Comparison of ENCODE assay signal across 8 cellular contexts in genomic region chr1:114282751-114283403, GRCh38.
DNase-seq lines count a peak whose midpoint lies in the region; TF ChIP-seq lines count a peak whose summit lies in the region.

No MANE protein-coding gene starts in this region.

- no peaks in the 10 kb centered on the region for H3K36me3 ChIP-seq in trophoblast cell (ENCODE audit: control insufficient read depth in 1 of 2, insufficient read depth in 2 of 2, low read length in 2 of 2)

- no peak overlapping the region for H2AFZ ChIP-seq in trophoblast cell (ENCODE audit: insufficient read depth, low read length, poor library complexity)

- no peak overlapping the region for H3K4me2 ChIP-seq in trophoblast cell (ENCODE audit: low read length)

- no peak overlapping the region for H3K27ac ChIP-seq in trophoblast cell (ENCODE audit: low read depth, low read length)

- no peaks in the 10 kb centered on the region for H3K4me1 ChIP-seq in trophoblast cell (ENCODE audit: control insufficient read depth in 1 of 2, insufficient read depth in 2 of 2, low read length in 2 of 2)

- H3K4me3 ChIP-seq in trophoblast cell (ENCODE audit: low read depth, low read length), result no peak overlapping the region

- no peak overlapping the region for H3K4ac ChIP-seq in trophoblast cell (ENCODE audit: low read depth, low read length)

- H2BK120ac ChIP-seq in trophoblast cell (ENCODE audit: insufficient read depth, low read length, poor library complexity), result no peak overlapping the region

- no peak overlapping the region for H2BK5ac ChIP-seq in trophoblast cell (ENCODE audit: low read depth, low read length, poor library complexity)

- no peak overlapping the region for H3K14ac ChIP-seq in trophoblast cell (ENCODE audit: low read length)

- CTCF ChIA-PET in HEK293T (lab: Yijun Ruan, JAX), result interaction anchor here (0.6 to 2.5 kb wide), 27 partner anchors 8 to 1258 kb away, joined by 3 to 18 read pairs (median 4); partner anchors contain the start of gene OLFML3

- H3K18ac ChIP-seq in trophoblast cell (ENCODE audit: low read length), result no peak overlapping the region

- H3K23ac ChIP-seq in trophoblast cell (ENCODE audit: low read length), result no peak overlapping the region

- H3K9me3 ChIP-seq in trophoblast cell (ENCODE audit: insufficient read depth, low read depth, low read length), result no peaks in the 10 kb centered on the region

- no peak overlapping the region for H4K91ac ChIP-seq in trophoblast cell (ENCODE audit: low read depth, low read length)

- H4K12ac ChIP-seq in trophoblast cell (ENCODE audit: low read depth, low read length), result no peak overlapping the region

- no peak overlapping the region for H2BK12ac ChIP-seq in trophoblast cell (ENCODE audit: low read length)

- H3K79me2 ChIP-seq in trophoblast cell (ENCODE audit: control insufficient read depth, insufficient read depth, low read length, poor library complexity), result no peaks in the 10 kb centered on the region

- WGBS in trophoblast cell (ENCODE audit: extremely low coverage, insufficient coverage, insufficient read length), result no CpG with 5 or more reads among the region's 7 CpGs

- H3K27me3 ChIP-seq in trophoblast cell (ENCODE audit: insufficient read depth, low read length), result no peaks in the 10 kb centered on the region

- DNase-seq in GM04504 (ENCODE audit: low read depth) (peak; percentile 77), HEK293T (ENCODE audit: extremely low spot score) (peak; percentile 94), NCI-H1048 (lab: John Stamatoyannopoulos, UW) (peak; percentile 61), SK-N-DZ (ENCODE audit: low spot score) (peak; percentile 85), glomerular endothelial cell (ENCODE audit: extremely low read depth, low read depth, low spot score) (peak; percentile 74), trophoblast cell (peak; percentile 82 to 93), ureter (ENCODE audit: low spot score) (peak; percentile 88)
- DNase-seq in activated naive CD4-positive, alpha-beta T cell treated with Interleukin-2 at 50 U/mL for 16 hours, result peak; percentile 83

- POLR2A ChIA-PET in HEK293T (lab: Yijun Ruan, JAX), result interaction anchor here (0.5 to 1.0 kb wide), 2 partner anchors 304 to 431 kb away, joined by 3 to 4 read pairs; partner anchors contain the start of gene OLFML3

- H4K8ac ChIP-seq in trophoblast cell (ENCODE audit: low read depth, low read length), result no peak overlapping the region

- H3K79me1 ChIP-seq in trophoblast cell (ENCODE audit: low read length), result no peaks in the 10 kb centered on the region

- no peak overlapping the region for H3K9ac ChIP-seq in trophoblast cell (ENCODE audit: low read length)

- no peak overlapping the region for H2AK5ac ChIP-seq in trophoblast cell (ENCODE audit: low read length)

TF ChIP-seq in HEK293T, 16 proteins besides CTCF, POLR2A, EP300 and RAD21:
- TF ChIP-seq BHLHE40 (IDR thresholded peaks at IDR 0.05; ENCODE audit: borderline replicate concordance), result no peak
- TF ChIP-seq SP1 (IDR thresholded peaks at IDR 0.05), result no peak
- no peak for TF ChIP-seq LEF1 (IDR thresholded peaks at IDR 0.05; ENCODE audit: borderline replicate concordance)
- TF ChIP-seq FOXK2 (IDR thresholded peaks at IDR 0.05), result no peak
- no peak for TF ChIP-seq L3MBTL2 (conservative IDR thresholded peaks at IDR 0.05)
- TF ChIP-seq TARDBP (IDR thresholded peaks at IDR 0.05), result no peak
- TF ChIP-seq PKNOX1 (IDR thresholded peaks at IDR 0.05), result no peak
- TF ChIP-seq FOXM1 (IDR thresholded peaks at IDR 0.05; ENCODE audit: borderline replicate concordance), result no peak
- no peak for TF ChIP-seq NFRKB (IDR thresholded peaks at IDR 0.05)
- no peak for TF ChIP-seq HDGF (IDR thresholded peaks at IDR 0.05; ENCODE audit: borderline replicate concordance)
- no peak for TF ChIP-seq CTBP1 (IDR thresholded peaks at IDR 0.05; ENCODE audit: borderline replicate concordance)
- TF ChIP-seq ARNT (IDR thresholded peaks at IDR 0.05), result no peak
- TF ChIP-seq FOXA1 (IDR thresholded peaks at IDR 0.05), result no peak
- no peak for TF ChIP-seq ELF4 (IDR thresholded peaks at IDR 0.05)
- TF ChIP-seq ZNF384 (IDR thresholded peaks at IDR 0.05), result no peak
- no peak for TF ChIP-seq SUZ12 (IDR thresholded peaks at IDR 0.05)
TF ChIP-seq in HEK293T: peak in this region for 0.
